ENCODE assay signal across 11 cellular contexts in the genomic region with DNA sequence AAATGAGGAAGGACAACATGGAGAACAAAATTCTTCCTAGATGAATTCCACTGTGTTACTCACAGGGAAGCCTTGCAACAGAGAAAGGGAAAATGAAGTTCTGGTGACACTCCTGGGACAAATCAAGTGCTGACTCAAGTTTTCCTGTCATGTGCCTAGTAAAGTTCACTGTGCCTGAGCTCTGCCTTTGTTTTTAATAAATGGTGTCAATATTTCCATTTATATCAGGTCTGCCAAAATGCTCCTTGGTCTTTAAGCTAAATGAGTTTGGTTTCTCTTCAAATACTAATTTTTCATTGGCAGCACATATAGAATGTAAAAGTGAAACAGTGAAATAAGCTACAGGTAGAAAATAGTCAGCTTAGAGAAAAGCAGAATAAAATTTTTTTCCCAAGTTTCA. TPM values are rescaled to one million over a fixed set of nuclear protein-coding genes. Genes with fewer than 3 reads are reported as not detected.
DNase-seq lines count a peak whose midpoint lies in the region; ATAC-seq, FAIRE-seq and TF ChIP-seq lines count a peak whose summit lies in the region.
"Had no signal": no experiment of that assay in that cellular context is flagged by ENCODE, and none has a peak within 500 bp of the region (broad histone marks: within the 10 kb centered on the region; RNA-seq: fewer than 3 reads in every experiment).

No MANE protein-coding gene starts in this region.

- TF ChIP-seq POLR2A in breast epithelium (IDR thresholded peaks at IDR 0.05): no peak

- H3K9ac ChIP-seq in kidney (ENCODE audit: low read length in 2 of 2): no peak overlapping the region

- H3K27ac ChIP-seq in breast epithelium (peak overlapping the region; percentile 74 to 86), kidney (ENCODE audit: low read depth in 2 of 2, low read length in 2 of 2) (peak overlapping the region in 1 of 2 donors; percentile 57)

- H3K4me1 ChIP-seq in breast epithelium: no peaks in the 10 kb centered on the region
- H3K4me1 ChIP-seq in kidney (ENCODE audit: control insufficient read depth in 1 of 2, insufficient read depth in 1 of 2, low read depth in 1 of 2, low read length in 2 of 2): peaks cover 6 to 13% of the 10 kb centered on the region in 2 donors

- peak; percentile 25 for FAIRE-seq in kidney (lab: Jason Lieb, UNC)
- FAIRE-seq: GM18507 had no signal

- TF ChIP-seq CTCF in breast epithelium (IDR thresholded peaks at IDR 0.05): no peak
- no peak for TF ChIP-seq CTCF in kidney (IDR thresholded peaks at IDR 0.05; ENCODE audit: borderline replicate concordance, extremely low read depth, insufficient read depth)

- peak; percentile 63 for DNase-seq in HT1080 (ENCODE audit: low read depth)
- DNase-seq in breast epithelium (ENCODE audit: low spot score in 2 of 2): no peak
- no peak for DNase-seq in kidney
- no peak for DNase-seq in stimulated activated naive CD8-positive, alpha-beta T cell treated with anti-CD3 and anti-CD28 coated beads, Interleukin-15, Interleukin-2, amounts not matched to agents 100 U/mL and 50 U/mL, for 24 hours
- no peak for DNase-seq in iPS-NIHi7 (ENCODE audit: extremely low spot score)
- no peak for DNase-seq in stimulated activated naive CD4-positive, alpha-beta T cell (lab: John Stamatoyannopoulos, UW)

- no peaks in the 10 kb centered on the region for H3K27me3 ChIP-seq in breast epithelium

- H3K4me3 ChIP-seq in breast epithelium (no peak overlapping the region), kidney (ENCODE audit: low read length in 2 of 2) (no peak overlapping the region)

- intact Hi-C loops in breast epithelium (cut with DNase I; ENCODE audit: low total_unique reads): no loop called here
- intact Hi-C loops in kidney (cut with DNase I): loop anchor here (10.0 kb wide), 1 partner anchor 161 kb away; no protein-coding TSS in a partner anchor

- peak; percentile 67 for ATAC-seq in stimulated activated naive CD8-positive, alpha-beta T cell treated with anti-CD3 and anti-CD28 coated beads, Interleukin-15, Interleukin-2, amounts not matched to agents 100 U/mL and 50 U/mL, for 24 hours
- ATAC-seq in HG03097 (IDR thresholded peaks at IDR 0.05; ENCODE audit: low FRiP score, unreplicated experiment) (no peak), GM19397 (IDR thresholded peaks at IDR 0.05; ENCODE audit: unreplicated experiment) (no peak)

- H3K9me3 ChIP-seq in breast epithelium (no peaks in the 10 kb centered on the region), kidney (ENCODE audit: control insufficient read depth in 1 of 2, low read length in 2 of 2) (no peaks in the 10 kb centered on the region)

- no peaks in the 10 kb centered on the region for H3K36me3 ChIP-seq in breast epithelium
- H3K36me3 ChIP-seq in kidney (ENCODE audit: control insufficient read depth in 1 of 2, insufficient read depth in 2 of 2, low read length in 2 of 2): peaks cover 7 to 18% of the 10 kb centered on the region in 2 donors

RNA-seq across cellular contexts. Expression of gene HIGD1C, which starts 33.0 kb away (rescaled TPM):
- total RNA-seq in HT1080 (2014; rRNA removed; shearing (Covaris generic)): not detected in 2 replicates
- not detected in 2 replicates for polyA plus RNA-seq in HT1080 (2015; cell fraction: cytosol; rRNA removed)
- polyA plus RNA-seq in HT1080 (2015; cell fraction: nucleus; rRNA removed): not detected in 2 replicates
- total RNA-seq in breast epithelium (not detected), kidney (not detected)
- polyA plus RNA-seq in kidney (ENCODE audit: insufficient read depth, low read depth, low replicate concordance): not detected
- total RNA-seq: OCI-LY7 had no signal
- polyA plus RNA-seq: adipose tissue had no signal

RNA-seq across cellular contexts. Expression of gene SLC11A2, which starts 40.9 kb away (rescaled TPM):
- 22.5 and 31.8 TPM in 2 replicates for total RNA-seq in HT1080 (2014; rRNA removed; shearing (Covaris generic))
- 19.1 and 19.7 TPM in 2 replicates for polyA plus RNA-seq in HT1080 (2015; cell fraction: cytosol; rRNA removed)
- polyA plus RNA-seq in HT1080 (2015; cell fraction: nucleus; rRNA removed): 49.9 and 50.7 TPM in 2 replicates
- total RNA-seq in breast epithelium (100 to 1,000 TPM in 1 of 3 donors, 10 to 100 TPM in 2; 52.2 to 103 (median 91.0) TPM), kidney (90.2 TPM)
- polyA plus RNA-seq in kidney (ENCODE audit: insufficient read depth, low read depth, low replicate concordance): 22.3 TPM
